1 cellular context compared by ENCODE assay signal in genomic region chr19:10764340-10764894, GRCh38.
TF ChIP-seq lines count a peak whose summit lies in the region.

No MANE protein-coding gene starts in this region.

TF ChIP-seq in HepG2, 621 proteins besides CTCF, POLR2A, EP300 and RAD21 (continues in another document):
- TF ChIP-seq, protein P1, sequence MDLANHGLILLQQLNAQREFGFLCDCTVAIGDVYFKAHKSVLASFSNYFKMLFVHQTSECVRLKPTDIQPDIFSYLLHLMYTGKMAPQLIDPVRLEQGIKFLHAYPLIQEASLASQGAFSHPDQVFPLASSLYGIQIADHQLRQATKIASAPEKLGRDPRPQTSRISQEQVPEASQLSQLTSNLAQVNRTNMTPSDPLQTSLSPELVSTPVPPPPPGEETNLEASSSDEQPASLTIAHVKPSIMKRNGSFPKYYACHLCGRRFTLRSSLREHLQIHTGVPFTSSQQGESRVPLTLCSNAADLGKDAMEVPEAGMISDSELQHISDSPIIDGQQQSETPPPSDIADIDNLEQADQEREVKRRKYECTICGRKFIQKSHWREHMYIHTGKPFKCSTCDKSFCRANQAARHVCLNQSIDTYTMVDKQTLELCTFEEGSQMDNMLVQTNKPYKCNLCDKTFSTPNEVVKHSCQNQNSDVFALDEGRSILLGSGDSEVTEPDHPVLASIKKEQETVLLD (CRISPR knock-in tag; IDR thresholded peaks at IDR 0.05; ENCODE audit: low read depth), result no peak
- TF ChIP-seq TAF1 (CRISPR knock-in tag; IDR thresholded peaks at IDR 0.05), result no peak
- TF ChIP-seq RFX3 (CRISPR knock-in tag; IDR thresholded peaks at IDR 0.05), result no peak
- no peak for TF ChIP-seq NFATC3 (CRISPR knock-in tag; IDR thresholded peaks at IDR 0.05)
- no peak for TF ChIP-seq JUND (CRISPR knock-in tag; IDR thresholded peaks at IDR 0.05)
- TF ChIP-seq ZBTB10 (CRISPR knock-in tag; IDR thresholded peaks at IDR 0.05; ENCODE audit: borderline replicate concordance), result no peak
- TF ChIP-seq CBX5 (CRISPR knock-in tag; IDR thresholded peaks at IDR 0.05; ENCODE audit: borderline replicate concordance), result peak; percentile 90
- peak; percentile 62; the same call in 1 of the 2 replicates for TF ChIP-seq ZIK1 (CRISPR knock-in tag; IDR thresholded peaks at IDR 0.05; ENCODE audit: borderline replicate concordance, low read depth)
- TF ChIP-seq, protein P2, sequence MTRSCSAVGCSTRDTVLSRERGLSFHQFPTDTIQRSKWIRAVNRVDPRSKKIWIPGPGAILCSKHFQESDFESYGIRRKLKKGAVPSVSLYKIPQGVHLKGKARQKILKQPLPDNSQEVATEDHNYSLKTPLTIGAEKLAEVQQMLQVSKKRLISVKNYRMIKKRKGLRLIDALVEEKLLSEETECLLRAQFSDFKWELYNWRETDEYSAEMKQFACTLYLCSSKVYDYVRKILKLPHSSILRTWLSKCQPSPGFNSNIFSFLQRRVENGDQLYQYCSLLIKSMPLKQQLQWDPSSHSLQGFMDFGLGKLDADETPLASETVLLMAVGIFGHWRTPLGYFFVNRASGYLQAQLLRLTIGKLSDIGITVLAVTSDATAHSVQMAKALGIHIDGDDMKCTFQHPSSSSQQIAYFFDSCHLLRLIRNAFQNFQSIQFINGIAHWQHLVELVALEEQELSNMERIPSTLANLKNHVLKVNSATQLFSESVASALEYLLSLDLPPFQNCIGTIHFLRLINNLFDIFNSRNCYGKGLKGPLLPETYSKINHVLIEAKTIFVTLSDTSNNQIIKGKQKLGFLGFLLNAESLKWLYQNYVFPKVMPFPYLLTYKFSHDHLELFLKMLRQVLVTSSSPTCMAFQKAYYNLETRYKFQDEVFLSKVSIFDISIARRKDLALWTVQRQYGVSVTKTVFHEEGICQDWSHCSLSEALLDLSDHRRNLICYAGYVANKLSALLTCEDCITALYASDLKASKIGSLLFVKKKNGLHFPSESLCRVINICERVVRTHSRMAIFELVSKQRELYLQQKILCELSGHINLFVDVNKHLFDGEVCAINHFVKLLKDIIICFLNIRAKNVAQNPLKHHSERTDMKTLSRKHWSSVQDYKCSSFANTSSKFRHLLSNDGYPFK (CRISPR knock-in tag; IDR thresholded peaks at IDR 0.05; ENCODE audit: borderline replicate concordance), result peak; percentile 72; the same call in 1 of the 2 replicates
- TF ChIP-seq ZNF451 (CRISPR knock-in tag; IDR thresholded peaks at IDR 0.05), result no peak; the same call in 1 of the 2 replicates
- TF ChIP-seq, protein P3, sequence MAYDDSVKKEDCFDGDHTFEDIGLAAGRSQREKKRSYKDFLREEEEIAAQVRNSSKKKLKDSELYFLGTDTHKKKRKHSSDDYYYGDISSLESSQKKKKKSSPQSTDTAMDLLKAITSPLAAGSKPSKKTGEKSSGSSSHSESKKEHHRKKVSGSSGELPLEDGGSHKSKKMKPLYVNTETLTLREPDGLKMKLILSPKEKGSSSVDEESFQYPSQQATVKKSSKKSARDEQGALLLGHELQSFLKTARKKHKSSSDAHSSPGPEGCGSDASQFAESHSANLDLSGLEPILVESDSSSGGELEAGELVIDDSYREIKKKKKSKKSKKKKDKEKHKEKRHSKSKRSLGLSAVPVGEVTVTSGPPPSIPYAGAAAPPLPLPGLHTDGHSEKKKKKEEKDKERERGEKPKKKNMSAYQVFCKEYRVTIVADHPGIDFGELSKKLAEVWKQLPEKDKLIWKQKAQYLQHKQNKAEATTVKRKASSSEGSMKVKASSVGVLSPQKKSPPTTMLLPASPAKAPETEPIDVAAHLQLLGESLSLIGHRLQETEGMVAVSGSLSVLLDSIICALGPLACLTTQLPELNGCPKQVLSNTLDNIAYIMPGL (CRISPR knock-in tag; IDR thresholded peaks at IDR 0.05; ENCODE audit: borderline replicate concordance in 1 of 2, low read depth in 1 of 2), result peak in 1 of 2 experiments; percentile 68; a peak in 1 of 4 replicates
- no peak for TF ChIP-seq CREB3 (CRISPR knock-in tag; IDR thresholded peaks at IDR 0.05)
- no peak for TF ChIP-seq ZNF180 (CRISPR knock-in tag; IDR thresholded peaks at IDR 0.05; ENCODE audit: borderline replicate concordance, low read depth)
- no peak for TF ChIP-seq SETDB1 (CRISPR knock-in tag; IDR thresholded peaks at IDR 0.05; ENCODE audit: borderline replicate concordance)
- TF ChIP-seq SRSF9 (IDR thresholded peaks at IDR 0.05; ENCODE audit: borderline replicate concordance, insufficient read depth, low read depth, low read length, poor library complexity, severe bottlenecking), result no peak
- TF ChIP-seq, protein P4, sequence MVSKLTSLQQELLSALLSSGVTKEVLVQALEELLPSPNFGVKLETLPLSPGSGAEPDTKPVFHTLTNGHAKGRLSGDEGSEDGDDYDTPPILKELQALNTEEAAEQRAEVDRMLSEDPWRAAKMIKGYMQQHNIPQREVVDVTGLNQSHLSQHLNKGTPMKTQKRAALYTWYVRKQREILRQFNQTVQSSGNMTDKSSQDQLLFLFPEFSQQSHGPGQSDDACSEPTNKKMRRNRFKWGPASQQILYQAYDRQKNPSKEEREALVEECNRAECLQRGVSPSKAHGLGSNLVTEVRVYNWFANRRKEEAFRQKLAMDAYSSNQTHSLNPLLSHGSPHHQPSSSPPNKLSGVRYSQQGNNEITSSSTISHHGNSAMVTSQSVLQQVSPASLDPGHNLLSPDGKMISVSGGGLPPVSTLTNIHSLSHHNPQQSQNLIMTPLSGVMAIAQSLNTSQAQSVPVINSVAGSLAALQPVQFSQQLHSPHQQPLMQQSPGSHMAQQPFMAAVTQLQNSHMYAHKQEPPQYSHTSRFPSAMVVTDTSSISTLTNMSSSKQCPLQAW (CRISPR knock-in tag; IDR thresholded peaks at IDR 0.05), result peak; percentile 99
- TF ChIP-seq SP1 (IDR thresholded peaks at IDR 0.05), result no peak
- TF ChIP-seq SP1 (CRISPR knock-in tag; IDR thresholded peaks at IDR 0.05), result 0 out of 2 replicates have a peak, but pooled peaks have one; percentile 44
- no peak for TF ChIP-seq SMAD9 (CRISPR knock-in tag; IDR thresholded peaks at IDR 0.05)
- TF ChIP-seq, protein P5, sequence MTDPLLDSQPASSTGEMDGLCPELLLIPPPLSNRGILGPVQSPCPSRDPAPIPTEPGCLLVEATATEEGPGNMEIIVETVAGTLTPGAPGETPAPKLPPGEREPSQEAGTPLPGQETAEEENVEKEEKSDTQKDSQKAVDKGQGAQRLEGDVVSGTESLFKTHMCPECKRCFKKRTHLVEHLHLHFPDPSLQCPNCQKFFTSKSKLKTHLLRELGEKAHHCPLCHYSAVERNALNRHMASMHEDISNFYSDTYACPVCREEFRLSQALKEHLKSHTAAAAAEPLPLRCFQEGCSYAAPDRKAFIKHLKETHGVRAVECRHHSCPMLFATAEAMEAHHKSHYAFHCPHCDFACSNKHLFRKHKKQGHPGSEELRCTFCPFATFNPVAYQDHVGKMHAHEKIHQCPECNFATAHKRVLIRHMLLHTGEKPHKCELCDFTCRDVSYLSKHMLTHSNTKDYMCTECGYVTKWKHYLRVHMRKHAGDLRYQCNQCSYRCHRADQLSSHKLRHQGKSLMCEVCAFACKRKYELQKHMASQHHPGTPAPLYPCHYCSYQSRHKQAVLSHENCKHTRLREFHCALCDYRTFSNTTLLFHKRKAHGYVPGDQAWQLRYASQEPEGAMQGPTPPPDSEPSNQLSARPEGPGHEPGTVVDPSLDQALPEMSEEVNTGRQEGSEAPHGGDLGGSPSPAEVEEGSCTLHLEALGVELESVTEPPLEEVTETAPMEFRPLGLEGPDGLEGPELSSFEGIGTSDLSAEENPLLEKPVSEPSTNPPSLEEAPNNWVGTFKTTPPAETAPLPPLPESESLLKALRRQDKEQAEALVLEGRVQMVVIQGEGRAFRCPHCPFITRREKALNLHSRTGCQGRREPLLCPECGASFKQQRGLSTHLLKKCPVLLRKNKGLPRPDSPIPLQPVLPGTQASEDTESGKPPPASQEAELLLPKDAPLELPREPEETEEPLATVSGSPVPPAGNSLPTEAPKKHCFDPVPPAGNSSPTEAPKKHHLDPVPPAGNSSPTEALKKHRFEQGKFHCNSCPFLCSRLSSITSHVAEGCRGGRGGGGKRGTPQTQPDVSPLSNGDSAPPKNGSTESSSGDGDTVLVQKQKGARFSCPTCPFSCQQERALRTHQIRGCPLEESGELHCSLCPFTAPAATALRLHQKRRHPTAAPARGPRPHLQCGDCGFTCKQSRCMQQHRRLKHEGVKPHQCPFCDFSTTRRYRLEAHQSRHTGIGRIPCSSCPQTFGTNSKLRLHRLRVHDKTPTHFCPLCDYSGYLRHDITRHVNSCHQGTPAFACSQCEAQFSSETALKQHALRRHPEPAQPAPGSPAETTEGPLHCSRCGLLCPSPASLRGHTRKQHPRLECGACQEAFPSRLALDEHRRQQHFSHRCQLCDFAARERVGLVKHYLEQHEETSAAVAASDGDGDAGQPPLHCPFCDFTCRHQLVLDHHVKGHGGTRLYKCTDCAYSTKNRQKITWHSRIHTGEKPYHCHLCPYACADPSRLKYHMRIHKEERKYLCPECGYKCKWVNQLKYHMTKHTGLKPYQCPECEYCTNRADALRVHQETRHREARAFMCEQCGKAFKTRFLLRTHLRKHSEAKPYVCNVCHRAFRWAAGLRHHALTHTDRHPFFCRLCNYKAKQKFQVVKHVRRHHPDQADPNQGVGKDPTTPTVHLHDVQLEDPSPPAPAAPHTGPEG (CRISPR knock-in tag; IDR thresholded peaks at IDR 0.05), result no peak
- no peak; the same call in 1 of the 2 replicates for TF ChIP-seq ARNTL (CRISPR knock-in tag; IDR thresholded peaks at IDR 0.05)
- TF ChIP-seq POGK (CRISPR knock-in tag; conservative IDR thresholded peaks at IDR 0.05), result peak; percentile 79
- peak; percentile 95 for TF ChIP-seq ETV6 (CRISPR knock-in tag; conservative IDR thresholded peaks at IDR 0.05)
- TF ChIP-seq ISX (CRISPR knock-in tag; conservative IDR thresholded peaks at IDR 0.05), result no peak
- no peak for TF ChIP-seq RNF219 (CRISPR knock-in tag; IDR thresholded peaks at IDR 0.05)
- peak; percentile 87; the same call in 1 of the 2 replicates for TF ChIP-seq THAP7 (CRISPR knock-in tag; IDR thresholded peaks at IDR 0.05)
- no peak for TF ChIP-seq ATM (IDR thresholded peaks at IDR 0.05; ENCODE audit: borderline replicate concordance)
- no peak for TF ChIP-seq KAT2B (IDR thresholded peaks at IDR 0.05; ENCODE audit: borderline replicate concordance, low read depth, low read length)
- TF ChIP-seq PHF5A (CRISPR knock-in tag; IDR thresholded peaks at IDR 0.05; ENCODE audit: low read depth, unreplicated experiment), result no peak
- TF ChIP-seq ETV5 (CRISPR knock-in tag; IDR thresholded peaks at IDR 0.05; ENCODE audit: borderline replicate concordance), result peak; percentile 98
- TF ChIP-seq ZNF766 (CRISPR knock-in tag; IDR thresholded peaks at IDR 0.05; ENCODE audit: borderline replicate concordance), result no peak
- peak; percentile 42 for TF ChIP-seq MED8 (CRISPR knock-in tag; IDR thresholded peaks at IDR 0.05; ENCODE audit: insufficient replicate concordance)
- peak; percentile 84; the same call in 1 of the 2 replicates for TF ChIP-seq CBFB (CRISPR knock-in tag; IDR thresholded peaks at IDR 0.05)
- peak; percentile 80; the same call in 1 of the 2 replicates for TF ChIP-seq MEIS2 (CRISPR knock-in tag; IDR thresholded peaks at IDR 0.05)
